In the genomic region with DNA sequence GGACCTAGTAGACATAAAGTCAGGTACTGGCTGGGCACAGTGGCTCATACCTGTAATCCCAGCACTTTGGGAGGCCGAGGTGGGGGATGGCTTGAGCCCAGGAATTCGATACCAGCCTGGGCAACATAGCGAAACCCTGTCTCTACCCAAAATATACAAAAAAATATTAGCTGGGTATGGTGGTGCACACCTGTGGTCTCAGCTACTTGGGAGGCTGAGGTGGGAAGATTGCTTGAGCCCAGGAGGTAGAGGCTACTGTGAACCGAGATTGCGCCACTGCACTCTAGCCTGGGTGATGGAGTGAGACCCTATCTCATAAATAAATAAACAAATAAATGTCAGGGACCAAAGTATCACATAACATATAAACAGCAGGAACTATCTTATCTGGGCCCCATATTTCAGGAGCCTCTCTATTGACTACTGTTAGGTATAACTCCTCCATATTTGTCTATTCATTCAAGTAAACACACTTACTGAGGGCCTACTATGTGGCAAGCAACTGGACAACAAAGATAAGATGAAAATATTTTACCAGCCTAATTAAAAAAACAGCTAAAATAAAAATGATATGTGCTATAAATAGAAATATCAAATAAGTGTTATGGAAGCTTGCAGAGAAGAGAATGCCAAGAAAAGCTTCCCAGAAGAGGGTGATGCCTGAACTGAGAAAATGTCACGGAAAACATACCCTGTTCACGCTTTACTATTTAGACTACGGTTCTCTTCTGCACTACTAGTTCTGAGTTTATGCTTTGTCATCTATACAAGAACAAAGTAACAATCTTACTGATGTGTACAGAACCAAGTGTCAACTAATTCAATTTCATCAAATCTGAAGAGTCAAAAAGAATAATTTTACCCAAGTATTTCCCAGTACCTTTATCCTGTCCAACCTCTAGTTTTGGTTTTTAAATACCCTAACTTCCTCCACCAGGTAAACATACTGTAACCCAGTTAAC, we compare ENCODE assay signal across 8 cellular contexts. TPM values are rescaled to one million over a fixed set of nuclear protein-coding genes. Genes with fewer than 3 reads are reported as not detected.
A peak's percentile ranks its signal among the peaks of the same experiment; 100 is the strongest.
DNase-seq lines count a peak whose midpoint lies in the region; ATAC-seq and TF ChIP-seq lines count a peak whose summit lies in the region.

No MANE protein-coding gene starts in this region.

- intact Hi-C loops in posterior vena cava (cut with DNase I), result loop anchor here in 1 of 2 donors (5.0 kb wide), 1 partner anchor 37 kb away; no protein-coding TSS in a partner anchor

- peaks cover 68% of the 10 kb centered on the region for H3K79me2 ChIP-seq in fibroblast of lung (ENCODE audit: control insufficient read depth, insufficient read depth, low read length)

- H3K4me3 ChIP-seq in GM12864 (ENCODE audit: low read depth, low read length) (peak overlapping the region; percentile 93), SK-N-MC (peak overlapping the region; percentile 95), fibroblast of lung (replicated peaks in 1 of 4; ENCODE audit: control extremely low read depth in 1 of 4, insufficient read depth in 1 of 4, low read depth in 3 of 4, low read length in 4 of 4) (peak overlapping the region; percentile 82 to 99 (median 90))

- H3K9me3 ChIP-seq in SK-N-MC (ENCODE audit: low read depth, low read length) (no peaks in the 10 kb centered on the region), fibroblast of lung (ENCODE audit: control insufficient read depth, insufficient read depth, low read depth, low read length) (no peaks in the 10 kb centered on the region)

- H2AFZ ChIP-seq in fibroblast of lung (ENCODE audit: low read length), result no peak overlapping the region

- H3K4me2 ChIP-seq in fibroblast of lung (ENCODE audit: extremely low read depth, insufficient read depth, low read length), result peak overlapping the region; percentile 94

- no peaks in the 10 kb centered on the region for H4K20me1 ChIP-seq in fibroblast of lung (ENCODE audit: control insufficient read depth, extremely low read depth, insufficient read depth, low read length)

- H3K27me3 ChIP-seq in fibroblast of lung (ENCODE audit: control insufficient read depth, insufficient read depth, low read length), result no peaks in the 10 kb centered on the region

- no peak for DNase-seq in GM12864 (ENCODE audit: low read depth)
- DNase-seq in SK-N-MC (ENCODE audit: low read depth, low spot score), result no peak
- no peak for DNase-seq in fibroblast of lung (ENCODE audit: low read depth in 2 of 2)
- DNase-seq in posterior vena cava (ENCODE audit: low spot score), result peak; percentile 52
- no peak for DNase-seq in DMS153 treated with DMSO at 0.1 percent for 48 hours (lab: John Stamatoyannopoulos, UW; ENCODE audit: unreplicated experiment)
- no peak for DNase-seq in NCI-H526 treated with DMSO at 0.1 percent for 48 hours (lab: John Stamatoyannopoulos, UW)
- no peak for DNase-seq in HCEC 1CT

- H3K36me3 ChIP-seq in SK-N-MC (ENCODE audit: insufficient read depth, low read length) (peaks cover 43% of the 10 kb centered on the region), fibroblast of lung (ENCODE audit: control insufficient read depth, insufficient read depth, low read length) (no peaks in the 10 kb centered on the region)

- H3K9ac ChIP-seq in SK-N-MC (ENCODE audit: insufficient read length), result peak overlapping the region; percentile 99
- H3K9ac ChIP-seq in fibroblast of lung (ENCODE audit: insufficient read depth, low read length), result no peak overlapping the region

- ATAC-seq in HG03175 (IDR thresholded peaks at IDR 0.05; ENCODE audit: unreplicated experiment), result no peak

- TF ChIP-seq CTCF in GM12864 (IDR thresholded peaks at IDR 0.05; ENCODE audit: low read depth, low read length, missing control alignments) (no peak), fibroblast of lung (conservative IDR thresholded peaks at IDR 0.05 in 1 of 2, IDR thresholded peaks at IDR 0.05 in 1 of 2; ENCODE audit: low read depth in 1 of 2, low read length in 2 of 2) (no peak)

- H3K4me1 ChIP-seq in fibroblast of lung (ENCODE audit: control insufficient read depth, extremely low read depth, insufficient read depth, low read length), result peaks cover 2% of the 10 kb centered on the region

- no peak overlapping the region for H3K27ac ChIP-seq in SK-N-MC
- no peak overlapping the region for H3K27ac ChIP-seq in fibroblast of lung (ENCODE audit: insufficient read depth, low read length)

RNA-seq across cellular contexts. Expression of a gene that starts 1.9 kb away (rescaled TPM):
- total RNA-seq in fibroblast of lung, result 88.1 and 99.6 TPM in 2 replicates
- 60.6 and 95.1 TPM in 2 replicates for polyA plus RNA-seq in fibroblast of lung
- polyA plus RNA-seq in fibroblast of lung (2012), result 36.8 and 46.2 TPM in 2 replicates
- 344 and 538 TPM in 2 replicates for polyA minus RNA-seq in fibroblast of lung (ENCODE audit: low replicate concordance)
- 10 to 100 TPM; 51.6 to 53.8 TPM for total RNA-seq in posterior vena cava

RNA-seq across cellular contexts. Expression of a gene that starts 12.9 kb away (rescaled TPM):
- total RNA-seq in fibroblast of lung, result 10.8 and 12.4 TPM in 2 replicates
- 12.8 and 18.9 TPM in 2 replicates for polyA plus RNA-seq in fibroblast of lung
- polyA plus RNA-seq in fibroblast of lung (2012), result 10.5 and 15.4 TPM in 2 replicates
- polyA minus RNA-seq in fibroblast of lung (ENCODE audit: low replicate concordance), result 41.7 and 72.8 TPM in 2 replicates
- 1 to 10 TPM; 5.4 to 9.2 TPM for total RNA-seq in posterior vena cava

RNA-seq across cellular contexts. Expression of a gene that starts 45.3 kb away (rescaled TPM):
- total RNA-seq in fibroblast of lung (6.2 and 10.9 TPM in 2 replicates), posterior vena cava (10 to 100 TPM; 52.0 to 55.0 TPM)
- polyA plus RNA-seq in fibroblast of lung, result 53.1 and 61.8 TPM in 2 replicates
- polyA plus RNA-seq in fibroblast of lung (2012), result 70.3 and 88.5 TPM in 2 replicates
- polyA minus RNA-seq in fibroblast of lung (ENCODE audit: low replicate concordance), result 224 and 274 TPM in 2 replicates
